Comparison of ENCODE assay signal across 20 cellular contexts in the genomic region with DNA sequence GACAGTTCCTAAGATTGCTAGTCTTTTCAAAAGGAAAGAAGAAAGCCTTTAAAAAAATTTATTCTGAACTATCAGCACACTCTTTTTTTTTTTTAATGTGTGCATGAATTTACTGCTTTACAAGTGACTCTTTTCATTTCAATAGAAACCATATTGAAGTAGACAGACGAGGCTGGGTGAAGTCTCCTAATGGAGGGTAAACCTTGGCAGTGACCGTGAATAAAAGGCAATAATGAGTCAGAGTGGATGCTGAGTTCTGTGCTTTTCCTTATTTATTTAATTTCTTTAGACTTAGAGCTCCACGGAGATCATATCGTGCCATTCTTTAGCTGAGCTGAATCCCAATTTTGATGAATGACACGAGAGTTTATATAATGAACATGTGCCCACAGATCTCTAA.
"Had no signal": no experiment of that assay in that cellular context is flagged by ENCODE, and none has a peak within 500 bp of the region (broad histone marks: within the 10 kb centered on the region; RNA-seq: fewer than 3 reads in every experiment).

No MANE protein-coding gene starts in this region.

- H3K27me3 ChIP-seq: adrenal gland, breast epithelium, foreskin keratinocyte, heart right ventricle had no signal

- H3K4me3 ChIP-seq: adrenal gland, breast epithelium, heart right ventricle, skin epidermis, thoracic aorta had no signal

- H3K36me3 ChIP-seq: adrenal gland, breast epithelium, heart right ventricle, thoracic aorta had no signal

- H3K9me3 ChIP-seq: adrenal gland, breast epithelium, heart right ventricle, thoracic aorta had no signal

- H3K27ac ChIP-seq: adrenal gland, breast epithelium, foreskin keratinocyte, heart right ventricle, skin epidermis, thoracic aorta had no signal

- DNase-seq: activated CD4-positive, alpha-beta T cell treated with anti-CD3 and anti-CD28 coated beads for 4 hours; activated CD4-positive, alpha-beta T cell treated with anti-CD3 and anti-CD28 coated beads, Interleukin-2, amount 50 U/mL, for 4 hours; activated CD4-positive, CD25-positive, alpha-beta regulatory T cell; activated effector memory CD4-positive, alpha-beta T cell treated with Interleukin-2 at 50 U/mL for 16 hours; activated naive CD4-positive, alpha-beta T cell treated with Interleukin-2 at 50 U/mL for 16 hours; activated T-cell treated with anti-CD3 and anti-CD28 coated beads for 4 hours; adrenal gland; central memory CD4-positive, alpha-beta T cell; foreskin keratinocyte; heart right ventricle; left ventricle myocardium superior; stimulated activated CD4-positive, alpha-beta T cell treated with anti-CD3 and anti-CD28 coated beads, Interleukin-12 subunit alpha, Interleukin-12 subunit beta, amount 100 ng/mL, for 4 hours; stimulated activated CD4-positive, alpha-beta T cell treated with anti-CD3 and anti-CD28 coated beads, Interleukin-4, amount 100 ng/mL, for 1 hour; trophoblast cell had no signal

- ATAC-seq: foreskin keratinocyte, heart right ventricle, left ventricle myocardium superior, sciatic nerve had no signal

- FAIRE-seq: endothelial cell of umbilical vein, urothelium cell line had no signal

- H3K4me1 ChIP-seq: breast epithelium, foreskin keratinocyte had no signal
